In the genomic region with DNA sequence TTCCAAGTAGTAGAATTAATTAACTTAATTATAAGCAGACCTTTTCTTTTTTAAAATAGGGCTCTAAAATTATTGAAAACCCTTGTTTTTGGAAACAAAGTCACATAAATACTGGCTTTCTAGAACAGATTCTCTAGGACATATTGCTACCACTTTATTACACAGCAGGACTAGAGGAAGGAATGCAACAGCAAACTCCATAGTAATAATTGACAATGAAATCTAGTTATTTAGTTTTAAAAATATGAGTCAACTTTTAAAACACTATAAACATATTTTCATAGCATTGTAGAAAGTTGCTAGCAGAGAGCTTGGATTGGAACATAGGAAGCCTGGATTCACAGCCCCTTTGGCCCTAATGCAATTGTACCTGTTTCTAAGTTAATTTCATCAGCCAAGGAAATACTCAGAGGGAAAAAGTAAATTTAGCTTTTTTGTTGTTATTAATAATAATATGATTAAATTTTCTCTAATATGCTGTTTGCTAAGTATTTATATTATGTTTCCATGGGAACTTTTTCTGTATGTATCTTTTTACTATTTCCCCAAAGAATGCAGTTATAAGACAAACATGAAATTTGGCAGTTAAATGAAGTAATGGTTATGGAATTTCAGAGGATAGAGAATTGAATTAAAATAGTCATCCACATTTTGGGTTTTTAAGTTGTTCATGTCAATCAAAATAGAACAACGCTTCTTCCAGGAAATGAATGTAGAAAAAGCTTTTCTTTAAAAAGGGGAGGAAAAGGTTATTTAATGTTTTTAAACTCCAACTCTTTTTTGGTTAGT, we compare ENCODE assay signal across 22 cellular contexts. TPM values are rescaled to one million over a fixed set of nuclear protein-coding genes. Genes with fewer than 3 reads are reported as not detected.
DNase-seq lines count a peak whose midpoint lies in the region; ATAC-seq and TF ChIP-seq lines count a peak whose summit lies in the region.
"Had no signal": no experiment of that assay in that cellular context is flagged by ENCODE, and none has a peak within 500 bp of the region (broad histone marks: within the 10 kb centered on the region; RNA-seq: fewer than 3 reads in every experiment).

No MANE protein-coding gene starts in this region.

- no peak overlapping the region for H3K23ac ChIP-seq in neuronal stem cell (ENCODE audit: low read depth, low read length, poor library complexity)

- H3K79me1 ChIP-seq in neuronal stem cell (ENCODE audit: low read depth, low read length): no peaks in the 10 kb centered on the region

- no peak overlapping the region for H2BK120ac ChIP-seq in neuronal stem cell (ENCODE audit: low read depth, low read length)

- H3K79me2 ChIP-seq in PC-3 (ENCODE audit: low read length): no peaks in the 10 kb centered on the region

- no peak overlapping the region for H3K18ac ChIP-seq in neuronal stem cell (ENCODE audit: low read length)

- DNase-seq in AG08395 (ENCODE audit: low spot score) (peak; percentile 34), PC-3 (peak; percentile 60), dedifferentiated amniotic fluid mesenchymal stem cell (ENCODE audit: extremely low spot score) (peak; percentile 65), myocyte (ENCODE audit: low read depth) (peak; percentile 56), neuronal stem cell (ENCODE audit: low spot score) (no peak)
- DNase-seq in stimulated activated naive CD4-positive, alpha-beta T cell treated with Interleukin-2 at 50 U/mL for 16 hours (lab: John Stamatoyannopoulos, UW): no peak
- DNase-seq in stimulated activated naive CD8-positive, alpha-beta T cell treated with anti-CD3 and anti-CD28 coated beads, Interleukin-15, Interleukin-2, amounts not matched to agents 100 U/mL and 50 U/mL, for 24 hours: no peak
- DNase-seq: activated CD4-positive, alpha-beta T cell treated with anti-CD3 and anti-CD28 coated beads, Interleukin-2, amount 50 U/mL, for 48 hours; activated naive CD4-positive, alpha-beta T cell treated with anti-CD3 and anti-CD28 coated beads, Interleukin-2, amount 50 U/mL, for 16 hours; AML-193; Caco-2; dorsolateral prefrontal cortex; hippocampal formation; NCI-H2081 treated with DMSO at 0.1 percent for 48 hours; NCI-H510A; nephron progenitor cell; psoas muscle; T-helper 1 cell; transverse colon had no signal

- H3K9me2 ChIP-seq in PC-3 (replicated peaks; ENCODE audit: low read length): no peaks in the 10 kb centered on the region

- ATAC-seq in PC-3: peak; percentile 76
- ATAC-seq in GM18502 (IDR thresholded peaks at IDR 0.05; ENCODE audit: poor library complexity, unreplicated experiment): no peak
- no peak for ATAC-seq in stimulated activated naive CD8-positive, alpha-beta T cell treated with anti-CD3 and anti-CD28 coated beads, Interleukin-15, Interleukin-2, amounts not matched to agents 100 U/mL and 50 U/mL, for 24 hours
- ATAC-seq: K562; psoas muscle; stimulated activated memory B cell treated with anti-CD40 and anti-IgM and Interleukin-4, amounts not matched to agents 10 μg/mL and 1 μg/mL and 100 μg/mL, for 72 hours had no signal

- H3K4me1 ChIP-seq in PC-3 (ENCODE audit: insufficient read depth, low read length) (peaks cover 25% of the 10 kb centered on the region), neuronal stem cell (ENCODE audit: control insufficient read depth in 2 of 2, insufficient read depth in 1 of 2, low read depth in 1 of 2, low read length in 2 of 2) (no peaks in the 10 kb centered on the region)
- H3K4me1 ChIP-seq: Caco-2, psoas muscle, transverse colon had no signal

- H3K9me3 ChIP-seq in PC-3 (ENCODE audit: low read length) (no peaks in the 10 kb centered on the region), neuronal stem cell (replicated peaks in 1 of 2; ENCODE audit: control insufficient read depth in 2 of 2, insufficient read depth in 1 of 2, low read depth in 1 of 2, low read length in 2 of 2) (peaks cover 0 to 5% of the 10 kb centered on the region in 2 donors)
- H3K9me3 ChIP-seq: Caco-2, psoas muscle, transverse colon had no signal

- H3K4me2 ChIP-seq in PC-3 (ENCODE audit: low read length) (peak overlapping the region; percentile 66), neuronal stem cell (ENCODE audit: insufficient read depth, low read length, poor library complexity, severe bottlenecking) (no peak overlapping the region)

- H3K14ac ChIP-seq in neuronal stem cell (ENCODE audit: low read length): no peak overlapping the region

- H3K9ac ChIP-seq in PC-3 (ENCODE audit: low read length): peak overlapping the region; percentile 22
- H3K9ac ChIP-seq in neuronal stem cell (ENCODE audit: low read depth, low read length, poor library complexity): no peak overlapping the region

- H3F3A ChIP-seq in PC-3 (ENCODE audit: low read length, unreplicated experiment): no peaks in the 10 kb centered on the region

- H3K27ac ChIP-seq in PC-3 (ENCODE audit: low read length): peak overlapping the region; percentile 62
- H3K27ac ChIP-seq in neuronal stem cell (replicated peaks; ENCODE audit: low read length): no peak overlapping the region
- H3K27ac ChIP-seq: dorsolateral prefrontal cortex, psoas muscle, transverse colon had no signal

- H3K4ac ChIP-seq in neuronal stem cell (ENCODE audit: low read length): no peak overlapping the region

- no peak overlapping the region for H2BK15ac ChIP-seq in neuronal stem cell (ENCODE audit: low read length)

- H4K8ac ChIP-seq in neuronal stem cell (ENCODE audit: low read depth, low read length): no peak overlapping the region

- intact Hi-C loops in PC-3 (cut with micrococcal nuclease): loop anchor here (1.0 to 2.0 kb wide), 3 partner anchors 36 to 46 kb away; no protein-coding TSS in a partner anchor

- BruUV-seq in PC-3 (replicated peaks; lab: Mats Ljungman, UMichigan): no TSS peak

- peak; percentile 30; the same call in 1 of the 2 replicates for TF ChIP-seq CTCF in PC-3 (conservative IDR thresholded peaks at IDR 0.05; ENCODE audit: low read depth, low read length)

- H2AK5ac ChIP-seq in neuronal stem cell (ENCODE audit: low read depth, low read length): no peak overlapping the region

- WGBS in neuronal stem cell (ENCODE audit: extremely low coverage in 2 of 2, insufficient read length in 2 of 2, insufficient replicate concordance in 1 of 2), 2 donors: no CpG with 5 or more reads among the region's 1 CpG

- no peak overlapping the region for H2BK12ac ChIP-seq in neuronal stem cell (ENCODE audit: low read length)

- H3K27me3 ChIP-seq in PC-3 (ENCODE audit: low read length) (no peaks in the 10 kb centered on the region), neuronal stem cell (ENCODE audit: control insufficient read depth in 3 of 3, insufficient read depth in 3 of 3, low read depth in 1 of 3, low read length in 3 of 3) (no peaks in the 10 kb centered on the region)
- H3K27me3 ChIP-seq: dorsolateral prefrontal cortex, transverse colon had no signal

- H3K4me3 ChIP-seq in PC-3 (ENCODE audit: low read length): no peak overlapping the region
- H3K4me3 ChIP-seq in neuronal stem cell (ENCODE audit: low read length in 2 of 2): no peak overlapping the region
- H3K4me3 ChIP-seq: dorsolateral prefrontal cortex, K562, psoas muscle, transverse colon had no signal

- H2BK5ac ChIP-seq in neuronal stem cell (ENCODE audit: low read length): no peak overlapping the region

- CTCF ChIA-PET in PC-3 (lab: Charles Lee): interaction anchor here (1.0 kb wide), 1 partner anchor 36 kb away, joined by 3 read pairs; no protein-coding TSS in a partner anchor

- no peak overlapping the region for H4K91ac ChIP-seq in neuronal stem cell (ENCODE audit: low read depth, low read length, poor library complexity)

- POLR2A ChIA-PET in PC-3 (lab: Charles Lee; ENCODE audit: unreplicated experiment): interaction anchor here (0.5 to 0.6 kb wide), 2 partner anchors 649 to 731 kb away, joined by 3 read pairs; no protein-coding TSS in a partner anchor

- H3K36me3 ChIP-seq in PC-3 (ENCODE audit: low read depth, low read length) (no peaks in the 10 kb centered on the region), neuronal stem cell (replicated peaks in 1 of 2; ENCODE audit: control insufficient read depth in 2 of 2, insufficient read depth in 2 of 2, low read length in 2 of 2) (peaks cover 21 to 100% of the 10 kb centered on the region in 2 donors)
- H3K36me3 ChIP-seq: transverse colon had no signal

- no peak overlapping the region for H2AFZ ChIP-seq in PC-3 (ENCODE audit: low read length)
- no peak overlapping the region for H2AFZ ChIP-seq in neuronal stem cell (ENCODE audit: low read length)

- H4K20me1 ChIP-seq in PC-3 (ENCODE audit: low read length): no peaks in the 10 kb centered on the region

RNA-seq across cellular contexts. Expression of a gene that starts 45.6 kb away (rescaled TPM):
- total RNA-seq in PC-3 (2014; rRNA removed) (6.2 and 6.7 TPM in 2 replicates), myocyte (137 and 177 TPM in 2 replicates)
- 120 TPM for polyA plus RNA-seq in myocyte (2012)
- polyA plus RNA-seq in neuronal stem cell (2013, experiment 1 of 2): 37.7 TPM
- polyA plus RNA-seq in neuronal stem cell (2013, experiment 2 of 2): 38.4 TPM

Comparison
In these comparisons a context has a peak if more than half of its experiments do, and no peak if none do; other contexts are left out.
1. DNase-seq: peak in AG08395 (single experiment), PC-3 (single experiment), dedifferentiated amniotic fluid mesenchymal stem cell (single experiment) and myocyte (single experiment); none in stimulated activated naive CD4-positive, alpha-beta T cell treated with Interleukin-2 at 50 U/mL for 16 hours (single experiment), neuronal stem cell (single experiment) and stimulated activated naive CD8-positive, alpha-beta T cell treated with anti-CD3 and anti-CD28 coated beads, Interleukin-15, Interleukin-2, amounts not matched to agents 100 U/mL and 50 U/mL, for 24 hours (single experiment).
2. RNA of a gene that starts 45.6 kb away (total RNA-seq): 137 to 177 TPM in myocyte; 6.2 to 6.7 TPM in PC-3; every median in the first group is over 10 times any median in the second.